9 cellular contexts compared by ENCODE assay signal in genomic region chr2:11406492-11407381, GRCh38. TPM values are rescaled to one million over a fixed set of nuclear protein-coding genes. Genes with fewer than 3 reads are reported as not detected.
A peak's percentile ranks its signal among the peaks of the same experiment; 100 is the strongest.
DNase-seq lines count a peak whose midpoint lies in the region; ATAC-seq and TF ChIP-seq lines count a peak whose summit lies in the region.
"Had no signal": no experiment of that assay in that cellular context is flagged by ENCODE, and none has a peak within 500 bp of the region (broad histone marks: within the 10 kb centered on the region; RNA-seq: fewer than 3 reads in every experiment).

No MANE protein-coding gene starts in this region.

- no peak overlapping the region for H3K27ac ChIP-seq in ovary
- H3K27ac ChIP-seq in body of pancreas, result peak overlapping the region in 2 of 4 donors; percentile 19 to 32

- peak; percentile 64 for DNase-seq in Caki2 (ENCODE audit: low read depth)
- peak; percentile 40 for DNase-seq in RKO (ENCODE audit: low spot score)
- DNase-seq in fibroblast of mammary gland (ENCODE audit: low read depth), result peak; percentile 78
- peak; percentile 49 to 74 (median 59) for DNase-seq in ovary
- no peak for DNase-seq in stimulated activated naive B cell treated with anti-CD40 and anti-IgM and Interleukin-4, amounts not matched to agents 10 μg/mL and 1 μg/mL and 100 μg/mL, for 72 hours
- DNase-seq in body of pancreas, result no peak
- DNase-seq: GDM1 had no signal

- H3K36me3 ChIP-seq in ovary (no peaks in the 10 kb centered on the region), body of pancreas (replicated peaks in 1 of 2; ENCODE audit: insufficient read depth in 1 of 2, low read depth in 2 of 2) (no peaks in the 10 kb centered on the region)

- H3K4me1 Mint-ChIP-seq in stimulated activated naive B cell treated with anti-CD40 and anti-IgM and Interleukin-4, amounts not matched to agents 10 μg/mL and 1 μg/mL and 100 μg/mL, for 72 hours, result no peaks in the 10 kb centered on the region

- no peaks in the 10 kb centered on the region for H3K36me3 Mint-ChIP-seq in stimulated activated naive B cell treated with anti-CD40 and anti-IgM and Interleukin-4, amounts not matched to agents 10 μg/mL and 1 μg/mL and 100 μg/mL, for 72 hours

- H3K27me3 ChIP-seq in ovary, result no peaks in the 10 kb centered on the region
- H3K27me3 ChIP-seq in body of pancreas, result no peaks in the 10 kb centered on the region

- in situ Hi-C loops in Caki2 (cut with HindIII; ENCODE audit: low pct_unique_long_range_greater_than_20kb, low sequenced_read_pairs), result no loop called here

- no peak for ATAC-seq in stimulated activated naive B cell treated with anti-CD40 and anti-IgM and Interleukin-4, amounts not matched to agents 10 μg/mL and 1 μg/mL and 100 μg/mL, for 72 hours (replicated peaks)
- no peak for ATAC-seq in HG03045 (IDR thresholded peaks at IDR 0.05; ENCODE audit: unreplicated experiment)
- ATAC-seq in body of pancreas, result no peak
- ATAC-seq in GM18858 (IDR thresholded peaks at IDR 0.05; ENCODE audit: unreplicated experiment), result no peak

- peaks cover 0 to 4% of the 10 kb centered on the region in 2 donors for H3K9me3 Mint-ChIP-seq in stimulated activated naive B cell treated with anti-CD40 and anti-IgM and Interleukin-4, amounts not matched to agents 10 μg/mL and 1 μg/mL and 100 μg/mL, for 72 hours

- 15 to 21% (median 15%) methylated on average over 14 of the region's 14 CpGs for WGBS in ovary, 3 donors
- 73 to 81% methylated on average over 14 of the region's 14 CpGs for WGBS in body of pancreas, 2 donors

- H3K4me3 ChIP-seq in fibroblast of mammary gland (ENCODE audit: control insufficient read depth, low read depth, low read length) (no peak overlapping the region), ovary (no peak overlapping the region), body of pancreas (no peak overlapping the region)

- peaks cover 3 to 5% of the 10 kb centered on the region in 2 donors for H3K27me3 Mint-ChIP-seq in stimulated activated naive B cell treated with anti-CD40 and anti-IgM and Interleukin-4, amounts not matched to agents 10 μg/mL and 1 μg/mL and 100 μg/mL, for 72 hours

- H3K9me3 ChIP-seq in ovary, result no peaks in the 10 kb centered on the region
- H3K9me3 ChIP-seq in body of pancreas, result no peaks in the 10 kb centered on the region

- TF ChIP-seq CTCF in fibroblast of mammary gland (conservative IDR thresholded peaks at IDR 0.05; ENCODE audit: control insufficient read depth, insufficient read depth, low read depth, low read length) (no peak), ovary (IDR thresholded peaks at IDR 0.05) (no peak), body of pancreas (IDR thresholded peaks at IDR 0.05) (no peak)

- peaks cover 8% of the 10 kb centered on the region for H3K4me1 ChIP-seq in ovary (ENCODE audit: insufficient read depth)
- H3K4me1 ChIP-seq in body of pancreas, result peaks cover 6% of the 10 kb centered on the region

- TF ChIP-seq EP300 in ovary (IDR thresholded peaks at IDR 0.05), result no peak

- intact Hi-C loops in ovary (cut with DNase I), result loop anchor here in 1 of 4 donors (5.0 kb wide), 1 partner anchor 64 kb away; the partner anchor contains the start of gene ROCK2
- intact Hi-C loops in body of pancreas (cut with DNase I), result no loop called here

- H3K27ac Mint-ChIP-seq in stimulated activated naive B cell treated with anti-CD40 and anti-IgM and Interleukin-4, amounts not matched to agents 10 μg/mL and 1 μg/mL and 100 μg/mL, for 72 hours, result no peak overlapping the region

- no peak overlapping the region for H3K4me3 Mint-ChIP-seq in stimulated activated naive B cell treated with anti-CD40 and anti-IgM and Interleukin-4, amounts not matched to agents 10 μg/mL and 1 μg/mL and 100 μg/mL, for 72 hours

- no peak for TF ChIP-seq POLR2A in ovary (IDR thresholded peaks at IDR 0.05)
- TF ChIP-seq POLR2A in body of pancreas (IDR thresholded peaks at IDR 0.05), result no peak

RNA-seq across cellular contexts. Expression of gene E2F6, which starts 59.2 kb away (rescaled TPM):
- total RNA-seq in Caki2 (2014; rRNA removed; shearing (Covaris generic); ENCODE audit: low replicate concordance), result 27.3 and 40.2 TPM in 2 replicates
- total RNA-seq in ovary, result 10 to 100 TPM; 10.5 to 19.6 (median 17.7) TPM
- 10 to 100 TPM in 1 of 2 donors, 1 to 10 TPM in 1; 9.9 to 13.6 TPM for polyA plus RNA-seq in ovary
- total RNA-seq in body of pancreas, result 10 to 100 TPM in 1 of 2 donors, 1 to 10 TPM in 1; 9.2 to 13.2 TPM

Comparison
In these comparisons a context has a peak if more than half of its experiments do, and no peak if none do; other contexts are left out.
1. DNase-seq: peak in Caki2 (single experiment), RKO (single experiment), fibroblast of mammary gland (single experiment) and ovary (5 of 5); none in stimulated activated naive B cell treated with anti-CD40 and anti-IgM and Interleukin-4, amounts not matched to agents 10 μg/mL and 1 μg/mL and 100 μg/mL, for 72 hours (single experiment) and body of pancreas (0 of 4).